1 cellular context compared by ENCODE assay signal in the genomic region with DNA sequence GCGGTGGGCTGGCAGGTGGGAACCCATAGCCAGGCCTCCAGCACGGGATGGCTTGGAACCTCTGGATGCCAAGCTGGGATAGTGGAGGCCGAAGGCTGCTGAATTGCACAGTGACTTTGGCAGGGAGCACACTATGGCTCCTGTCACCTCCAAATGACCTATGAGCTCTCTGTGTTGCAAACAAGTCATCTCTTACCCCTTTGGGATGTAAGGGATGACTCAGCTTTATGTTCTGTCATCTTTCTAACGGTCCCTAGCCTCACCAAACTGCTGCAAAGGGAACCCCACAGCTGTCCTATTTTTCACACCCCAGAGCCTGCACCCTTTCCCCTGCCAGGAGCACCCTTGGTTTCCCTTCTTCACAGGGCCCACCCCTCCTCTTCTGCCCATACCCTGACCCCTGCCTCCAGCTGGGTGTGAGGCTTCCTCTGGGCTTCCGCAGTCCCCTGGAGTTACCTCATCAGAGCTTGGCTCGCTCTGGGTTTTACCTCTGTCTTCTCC.
A peak's percentile ranks its signal among the peaks of the same experiment; 100 is the strongest.
TF ChIP-seq lines count a peak whose summit lies in the region.

No MANE protein-coding gene starts in this region.

TF ChIP-seq in GM12878, 131 proteins besides CTCF, POLR2A, EP300 and RAD21:
- TF ChIP-seq TCF3 (IDR thresholded peaks at IDR 0.05; ENCODE audit: borderline replicate concordance, insufficient read depth, low read depth, low read length) (0 out of 2 replicates have a peak, but pooled peaks have one; percentile 38), TCF12 (IDR thresholded peaks at IDR 0.05; ENCODE audit: low read depth, low read length) (0 out of 2 replicates have a peak, but pooled peaks have one; percentile 19), ZNF384 (IDR thresholded peaks at IDR 0.05; ENCODE audit: borderline replicate concordance, low read depth, low read length) (no peak), NR2C1 (IDR thresholded peaks at IDR 0.05) (no peak), CBX3 (IDR thresholded peaks at IDR 0.05; ENCODE audit: borderline replicate concordance, low read depth) (no peak), IKZF1 (conservative IDR thresholded peaks at IDR 0.05) (no peak), SMC3 (IDR thresholded peaks at IDR 0.05; ENCODE audit: borderline replicate concordance, low read length) (no peak), KAT2A (conservative IDR thresholded peaks at IDR 0.05; ENCODE audit: control insufficient read depth, low read depth, low read length) (no peak), NFYA (IDR thresholded peaks at IDR 0.05; ENCODE audit: borderline replicate concordance, low read depth, low read length) (no peak), RCOR1 (conservative IDR thresholded peaks at IDR 0.05; ENCODE audit: low read depth, low read length) (no peak), HDAC6 (IDR thresholded peaks at IDR 0.05; ENCODE audit: unreplicated experiment) (no peak), RELA (IDR thresholded peaks at IDR 0.05; ENCODE audit: borderline replicate concordance, partially characterized antibody) (no peak), JUNB (IDR thresholded peaks at IDR 0.05) (peak; percentile 62), CREB1 (IDR thresholded peaks at IDR 0.05; ENCODE audit: low read depth) (0 out of 2 replicates have a peak, but pooled peaks have one; percentile 15), REST (IDR thresholded peaks at IDR 0.05; ENCODE audit: low read depth, low read length) (no peak)
- TF ChIP-seq, protein P1, sequence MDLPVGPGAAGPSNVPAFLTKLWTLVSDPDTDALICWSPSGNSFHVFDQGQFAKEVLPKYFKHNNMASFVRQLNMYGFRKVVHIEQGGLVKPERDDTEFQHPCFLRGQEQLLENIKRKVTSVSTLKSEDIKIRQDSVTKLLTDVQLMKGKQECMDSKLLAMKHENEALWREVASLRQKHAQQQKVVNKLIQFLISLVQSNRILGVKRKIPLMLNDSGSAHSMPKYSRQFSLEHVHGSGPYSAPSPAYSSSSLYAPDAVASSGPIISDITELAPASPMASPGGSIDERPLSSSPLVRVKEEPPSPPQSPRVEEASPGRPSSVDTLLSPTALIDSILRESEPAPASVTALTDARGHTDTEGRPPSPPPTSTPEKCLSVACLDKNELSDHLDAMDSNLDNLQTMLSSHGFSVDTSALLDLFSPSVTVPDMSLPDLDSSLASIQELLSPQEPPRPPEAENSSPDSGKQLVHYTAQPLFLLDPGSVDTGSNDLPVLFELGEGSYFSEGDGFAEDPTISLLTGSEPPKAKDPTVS (IDR thresholded peaks at IDR 0.05; ENCODE audit: low read depth, low read length), result no peak
- TF ChIP-seq, protein P2, sequence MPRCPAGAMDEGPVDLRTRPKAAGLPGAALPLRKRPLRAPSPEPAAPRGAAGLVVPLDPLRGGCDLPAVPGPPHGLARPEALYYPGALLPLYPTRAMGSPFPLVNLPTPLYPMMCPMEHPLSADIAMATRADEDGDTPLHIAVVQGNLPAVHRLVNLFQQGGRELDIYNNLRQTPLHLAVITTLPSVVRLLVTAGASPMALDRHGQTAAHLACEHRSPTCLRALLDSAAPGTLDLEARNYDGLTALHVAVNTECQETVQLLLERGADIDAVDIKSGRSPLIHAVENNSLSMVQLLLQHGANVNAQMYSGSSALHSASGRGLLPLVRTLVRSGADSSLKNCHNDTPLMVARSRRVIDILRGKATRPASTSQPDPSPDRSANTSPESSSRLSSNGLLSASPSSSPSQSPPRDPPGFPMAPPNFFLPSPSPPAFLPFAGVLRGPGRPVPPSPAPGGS (IDR thresholded peaks at IDR 0.05; ENCODE audit: borderline replicate concordance, insufficient read depth, low read depth, low read length, poor library complexity, severe bottlenecking), result no peak
- TF ChIP-seq, protein P3, sequence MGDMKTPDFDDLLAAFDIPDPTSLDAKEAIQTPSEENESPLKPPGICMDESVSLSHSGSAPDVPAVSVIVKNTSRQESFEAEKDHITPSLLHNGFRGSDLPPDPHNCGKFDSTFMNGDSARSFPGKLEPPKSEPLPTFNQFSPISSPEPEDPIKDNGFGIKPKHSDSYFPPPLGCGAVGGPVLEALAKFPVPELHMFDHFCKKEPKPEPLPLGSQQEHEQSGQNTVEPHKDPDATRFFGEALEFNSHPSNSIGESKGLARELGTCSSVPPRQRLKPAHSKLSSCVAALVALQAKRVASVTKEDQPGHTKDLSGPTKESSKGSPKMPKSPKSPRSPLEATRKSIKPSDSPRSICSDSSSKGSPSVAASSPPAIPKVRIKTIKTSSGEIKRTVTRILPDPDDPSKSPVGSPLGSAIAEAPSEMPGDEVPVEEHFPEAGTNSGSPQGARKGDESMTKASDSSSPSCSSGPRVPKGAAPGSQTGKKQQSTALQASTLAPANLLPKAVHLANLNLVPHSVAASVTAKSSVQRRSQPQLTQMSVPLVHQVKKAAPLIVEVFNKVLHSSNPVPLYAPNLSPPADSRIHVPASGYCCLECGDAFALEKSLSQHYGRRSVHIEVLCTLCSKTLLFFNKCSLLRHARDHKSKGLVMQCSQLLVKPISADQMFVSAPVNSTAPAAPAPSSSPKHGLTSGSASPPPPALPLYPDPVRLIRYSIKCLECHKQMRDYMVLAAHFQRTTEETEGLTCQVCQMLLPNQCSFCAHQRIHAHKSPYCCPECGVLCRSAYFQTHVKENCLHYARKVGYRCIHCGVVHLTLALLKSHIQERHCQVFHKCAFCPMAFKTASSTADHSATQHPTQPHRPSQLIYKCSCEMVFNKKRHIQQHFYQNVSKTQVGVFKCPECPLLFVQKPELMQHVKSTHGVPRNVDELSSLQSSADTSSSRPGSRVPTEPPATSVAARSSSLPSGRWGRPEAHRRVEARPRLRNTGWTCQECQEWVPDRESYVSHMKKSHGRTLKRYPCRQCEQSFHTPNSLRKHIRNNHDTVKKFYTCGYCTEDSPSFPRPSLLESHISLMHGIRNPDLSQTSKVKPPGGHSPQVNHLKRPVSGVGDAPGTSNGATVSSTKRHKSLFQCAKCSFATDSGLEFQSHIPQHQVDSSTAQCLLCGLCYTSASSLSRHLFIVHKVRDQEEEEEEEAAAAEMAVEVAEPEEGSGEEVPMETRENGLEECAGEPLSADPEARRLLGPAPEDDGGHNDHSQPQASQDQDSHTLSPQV (IDR thresholded peaks at IDR 0.05), result no peak
